Comparison of ENCODE assay signal across 8 cellular contexts in genomic region chr20:17569616-17570346, GRCh38. TPM values are rescaled to one million over a fixed set of nuclear protein-coding genes. Genes with fewer than 3 reads are reported as not detected.
DNase-seq lines count a peak whose midpoint lies in the region; ATAC-seq and TF ChIP-seq lines count a peak whose summit lies in the region.

Gene DSTN, plus strand, starts transcription at chr20:17570075. Its CDS starts 134 bp downstream, at chr20:17570209.

- no peaks in the 10 kb centered on the region for H3K9me2 ChIP-seq in MM.1S (replicated peaks; ENCODE audit: insufficient read depth, low read length)

- peak within 1 kb of the TSS; percentile 88 for H2AFZ ChIP-seq in MM.1S (ENCODE audit: low read length)
- peak within 1 kb of the TSS; percentile 96 for H2AFZ ChIP-seq in neural progenitor cell (replicated peaks)

- peak; percentile 81 for ATAC-seq in foreskin keratinocyte

- peaks cover 25% of the 10 kb centered on the region for H3K4me1 Mint-ChIP-seq in neural progenitor cell

- peaks cover 4% of the 10 kb centered on the region for H3K27me3 Mint-ChIP-seq in neural progenitor cell (ENCODE audit: insufficient read depth, low read depth)

- peak within 1 kb of the TSS; percentile 85 for H3K9ac ChIP-seq in MM.1S (ENCODE audit: low read length)
- H3K9ac ChIP-seq in neural progenitor cell: peak within 1 kb of the TSS; percentile 48

- H3K9me3 ChIP-seq in MM.1S (replicated peaks; ENCODE audit: insufficient read depth, low read length) (no peaks in the 10 kb centered on the region), SJSA1 (replicated peaks) (no peaks in the 10 kb centered on the region), neural progenitor cell (ENCODE audit: low read depth) (no peaks in the 10 kb centered on the region)

- DNase-seq in GF-D8 (lab: John Stamatoyannopoulos, UW) (peak; percentile 57), HCEC 1CT (peak; percentile 92), MM.1S (peak; percentile 93), SJSA1 (ENCODE audit: low read depth in 1 of 2, low spot score in 2 of 2) (peak; percentile 95 to 96), foreskin keratinocyte (peak; percentile 88 to 93), neural progenitor cell (ENCODE audit: low spot score) (peak; percentile 98), stromal cell of bone marrow (ENCODE audit: low read depth) (peak; percentile 86)
- DNase-seq in activated naive CD4-positive, alpha-beta T cell (lab: John Stamatoyannopoulos, UW): peak; percentile 33 to 82 (median 68)

- H3K79me2 ChIP-seq in MM.1S (ENCODE audit: low read length) (peaks cover 46% of the 10 kb centered on the region), neural progenitor cell (ENCODE audit: low read depth) (peaks cover 42% of the 10 kb centered on the region)

- H3K36me3 ChIP-seq in MM.1S (replicated peaks; ENCODE audit: insufficient read depth, low read length): no peaks in the 10 kb centered on the region
- H3K36me3 ChIP-seq in SJSA1: peaks cover 29% of the 10 kb centered on the region
- no peaks in the 10 kb centered on the region for H3K36me3 ChIP-seq in neural progenitor cell

- no peak for TF ChIP-seq CTCF in MM.1S (IDR thresholded peaks at IDR 0.05; ENCODE audit: low read length)
- peak; percentile 26 for TF ChIP-seq CTCF in foreskin keratinocyte (conservative IDR thresholded peaks at IDR 0.05)
- TF ChIP-seq CTCF in neural progenitor cell (IDR thresholded peaks at IDR 0.05): no peak

- peak within 1 kb of the TSS; percentile 95 for H3K27ac Mint-ChIP-seq in neural progenitor cell

- H3K4me3 ChIP-seq in MM.1S (ENCODE audit: low read length) (peak within 1 kb of the TSS; percentile 97), SJSA1 (peak within 1 kb of the TSS; percentile 87), neural progenitor cell (peak within 1 kb of the TSS; percentile 81)

- peak within 1 kb of the TSS; percentile 89 for H3K4me2 ChIP-seq in MM.1S (ENCODE audit: low read depth, low read length)
- H3K4me2 ChIP-seq in neural progenitor cell: peak within 1 kb of the TSS; percentile 85

- H3K27me3 ChIP-seq in MM.1S (replicated peaks; ENCODE audit: insufficient read depth, low read length) (no peaks in the 10 kb centered on the region), SJSA1 (replicated peaks) (no peaks in the 10 kb centered on the region), foreskin keratinocyte (no peaks in the 10 kb centered on the region), neural progenitor cell (peaks cover 12% of the 10 kb centered on the region)

- H4K20me1 ChIP-seq in MM.1S (ENCODE audit: insufficient read depth, low read length) (no peaks in the 10 kb centered on the region), neural progenitor cell (ENCODE audit: low read depth) (peaks cover 38% of the 10 kb centered on the region)

- H3K27ac ChIP-seq in MM.1S (ENCODE audit: low read length) (peak within 1 kb of the TSS; percentile 34; the same call in 1 of the 2 replicates), SJSA1 (peak within 1 kb of the TSS; percentile 93), foreskin keratinocyte (peak within 1 kb of the TSS; percentile 93), neural progenitor cell (peak within 1 kb of the TSS; percentile 93)

- peaks cover 10% of the 10 kb centered on the region for H3K4me1 ChIP-seq in MM.1S (ENCODE audit: low read length)
- H3K4me1 ChIP-seq in SJSA1 (replicated peaks): peaks cover 42% of the 10 kb centered on the region
- H3K4me1 ChIP-seq in foreskin keratinocyte: peaks cover 23% of the 10 kb centered on the region
- peaks cover 22% of the 10 kb centered on the region for H3K4me1 ChIP-seq in neural progenitor cell

- H3K36me3 Mint-ChIP-seq in neural progenitor cell: no peaks in the 10 kb centered on the region

- no peaks in the 10 kb centered on the region for H3K9me3 Mint-ChIP-seq in neural progenitor cell

- H3F3A ChIP-seq in MM.1S (ENCODE audit: insufficient read depth, low read length) (0 out of 2 replicates have a peak, but pooled peaks cover 6% of the 10 kb centered on the region), neural progenitor cell (ENCODE audit: low read depth) (peaks cover 29% of the 10 kb centered on the region)

- H3K4me3 Mint-ChIP-seq in neural progenitor cell: peak within 1 kb of the TSS; percentile 95

RNA-seq across cellular contexts. Expression of gene DSTN, which starts in this region (rescaled TPM):
- 480 and 557 TPM in 2 replicates for total RNA-seq in SJSA1 (2014; rRNA removed; shearing (Covaris generic))
- 398 and 412 TPM in 2 replicates for total RNA-seq in foreskin keratinocyte
- 428 and 454 TPM in 2 replicates for polyA plus RNA-seq in foreskin keratinocyte
- total RNA-seq in neural progenitor cell (ENCODE audit: low replicate concordance): 107 and 158 TPM in 2 replicates

Comparison
In these comparisons a context has a peak if more than half of its experiments do, and no peak if none do; other contexts are left out.
1. Peak in every context shown above with its lines: DNase-seq, ATAC-seq, H3K4me3 ChIP-seq and H3K27ac ChIP-seq.
2. H3K27ac ChIP-seq: peak in every context shown above with its lines; median percentile 93 in SJSA1; 93 in foreskin keratinocyte; 93 in neural progenitor cell; 34 in MM.1S.